8 cellular contexts compared by ENCODE assay signal in the genomic region with DNA sequence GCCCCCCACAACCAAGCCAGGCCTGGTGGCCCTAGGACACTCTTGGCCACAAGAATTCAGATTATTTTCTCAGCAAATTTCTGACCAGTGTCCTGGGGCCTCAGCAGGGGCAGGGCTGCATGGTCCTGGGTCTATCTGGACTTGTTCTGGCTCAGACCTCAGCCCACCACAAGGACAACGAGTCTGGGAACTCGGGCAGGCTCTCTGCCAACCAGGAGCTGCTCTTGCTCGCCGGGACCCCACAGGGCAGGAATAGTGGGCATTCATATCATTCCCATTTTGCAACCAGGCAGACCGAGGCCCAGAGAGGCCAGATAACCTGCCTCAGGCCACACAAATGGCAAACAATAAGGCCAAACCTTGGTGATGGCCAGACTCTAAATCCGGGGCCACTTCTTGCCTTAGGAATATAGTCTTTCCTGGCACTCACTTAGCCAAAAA.
A peak's percentile ranks its signal among the peaks of the same experiment; 100 is the strongest.
DNase-seq lines count a peak whose midpoint lies in the region; ATAC-seq and TF ChIP-seq lines count a peak whose summit lies in the region.

No MANE protein-coding gene starts in this region.

- H3K4me2 ChIP-seq in BLaER1 (peak overlapping the region; percentile 89), osteoblast (ENCODE audit: insufficient read depth, low read length) (peak overlapping the region; percentile 95)

- TF ChIP-seq CTCF in RWPE1 (conservative IDR thresholded peaks at IDR 0.05; ENCODE audit: low read depth) (no peak), osteoblast (IDR thresholded peaks at IDR 0.05; ENCODE audit: extremely low read depth, low read depth, low read length) (no peak), mesothelial cell of epicardium (IDR thresholded peaks at IDR 0.05; ENCODE audit: unreplicated experiment) (no peak)

- H3K36me3 ChIP-seq in BLaER1: no peaks in the 10 kb centered on the region
- H3K36me3 ChIP-seq in osteoblast (ENCODE audit: insufficient read depth, low read length): peaks cover 9% of the 10 kb centered on the region

- peaks cover 96% of the 10 kb centered on the region for H3K79me2 ChIP-seq in osteoblast (ENCODE audit: insufficient read depth, low read length)

- no peaks in the 10 kb centered on the region for H3K27me3 Mint-ChIP-seq in mesothelial cell of epicardium (ENCODE audit: low read depth)

- CTCF ChIA-PET in RWPE1 (lab: Yijun Ruan, JAX): interaction anchor here (0.6 kb wide), 1 partner anchor 126 kb away, joined by 3 read pairs; no protein-coding TSS in a partner anchor

- peaks cover 8% of the 10 kb centered on the region for H3K4me1 Mint-ChIP-seq in mesothelial cell of epicardium

- H3K4me1 ChIP-seq in BLaER1 (peaks cover 73% of the 10 kb centered on the region), osteoblast (ENCODE audit: insufficient read depth, low read length) (peaks cover 48% of the 10 kb centered on the region)

- H3K4me3 ChIP-seq in BLaER1 (peak overlapping the region; percentile 69), osteoblast (ENCODE audit: insufficient read depth, low read length) (peak overlapping the region; percentile 75)

- H3K27ac ChIP-seq in BLaER1 (peak overlapping the region; percentile 87), RWPE1 (peak overlapping the region; percentile 100), epithelial cell of prostate (peak overlapping the region; percentile 94), osteoblast (ENCODE audit: low read depth, low read length) (peak overlapping the region; percentile 76)

- H3K27ac Mint-ChIP-seq in mesothelial cell of epicardium: no peak overlapping the region

- DNase-seq in RWPE1 (ENCODE audit: low spot score) (no peak), epithelial cell of prostate (ENCODE audit: low read depth, low spot score) (no peak), osteoblast (ENCODE audit: insufficient read length, low spot score, missing footprints) (peak; percentile 85), mesothelial cell of epicardium (ENCODE audit: low spot score in 2 of 2, unreplicated experiment in 2 of 2) (no peak), UCSD-AML1 (lab: John Stamatoyannopoulos, UW; ENCODE audit: unreplicated experiment) (no peak), NCI-H1417 (lab: John Stamatoyannopoulos, UW) (no peak)

- no peak overlapping the region for H3K4me3 Mint-ChIP-seq in mesothelial cell of epicardium

- POLR2A ChIA-PET in RWPE1 (lab: Yijun Ruan, JAX; ENCODE audit: low non-redundant PET): interaction anchor here (0.9 kb wide), 1 partner anchor 16 kb away, joined by 5 read pairs; no protein-coding TSS in a partner anchor

- H3K9me3 ChIP-seq in BLaER1 (no peaks in the 10 kb centered on the region), osteoblast (ENCODE audit: low read depth, low read length) (no peaks in the 10 kb centered on the region)

- peaks cover 3% of the 10 kb centered on the region for H3K27me3 ChIP-seq in BLaER1
- no peaks in the 10 kb centered on the region for H3K27me3 ChIP-seq in osteoblast (ENCODE audit: insufficient read depth, low read length)

- peaks cover 2% of the 10 kb centered on the region for H3K36me3 Mint-ChIP-seq in mesothelial cell of epicardium

- H4K20me1 ChIP-seq in BLaER1: no peaks in the 10 kb centered on the region
- H4K20me1 ChIP-seq in osteoblast (ENCODE audit: insufficient read depth, low read length): no peaks in the 10 kb centered on the region

- H2AFZ ChIP-seq in osteoblast (ENCODE audit: low read length): peak overlapping the region; percentile 75

- ATAC-seq in HG02840 (IDR thresholded peaks at IDR 0.05; ENCODE audit: low FRiP score, unreplicated experiment): no peak

- H3K9me3 Mint-ChIP-seq in mesothelial cell of epicardium: no peaks in the 10 kb centered on the region

- H3K9ac ChIP-seq in BLaER1: peak overlapping the region; percentile 84
